Comparison of ENCODE assay signal across 1 cellular context in the genomic region with DNA sequence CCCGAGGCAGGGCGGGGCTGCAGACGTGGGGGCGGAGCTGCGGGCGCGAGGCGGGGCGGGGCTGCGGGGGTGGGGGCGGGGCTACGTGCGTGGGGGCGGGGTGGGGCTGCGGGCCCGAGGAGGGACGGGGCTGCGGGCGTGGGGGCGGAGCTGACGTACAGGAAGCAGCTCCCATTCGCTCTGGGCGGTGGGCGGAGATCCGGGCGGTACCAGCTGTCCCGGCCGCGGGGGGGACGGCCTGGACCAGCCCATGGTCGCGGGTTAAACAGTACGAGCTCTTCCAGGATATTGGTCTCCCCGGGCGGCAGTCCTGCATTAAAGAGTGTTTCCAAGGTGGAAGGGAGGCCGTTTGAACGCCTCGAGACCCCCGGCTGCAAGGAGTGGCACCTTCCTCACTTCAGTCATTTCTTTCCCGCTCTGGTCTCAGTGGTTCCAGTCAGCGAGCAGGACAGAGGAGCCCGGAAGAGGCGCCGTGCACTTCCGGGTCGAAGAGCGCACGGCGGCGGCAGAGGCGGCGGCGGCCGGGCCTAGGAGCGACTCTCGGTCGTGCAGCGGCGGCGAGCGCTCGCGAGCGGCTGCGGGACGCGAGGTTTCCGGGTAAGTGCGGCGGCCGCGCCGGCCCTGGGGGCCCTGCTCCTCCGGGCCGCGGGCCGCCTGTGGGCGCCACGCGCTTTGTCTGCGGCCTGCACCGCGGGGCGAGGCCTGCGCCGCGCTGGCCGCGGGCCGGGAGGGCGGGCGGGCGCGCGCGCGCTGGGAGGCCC.
TF ChIP-seq lines count a peak whose summit lies in the region.

TSS of gene PHRF1 (plus strand) at position 475 of the 761 bp plus-strand sequence. CDS start 5,043 bp downstream, outside the sequence.

TF ChIP-seq in GM23338, 12 proteins besides CTCF, POLR2A, EP300 and RAD21:
- TF ChIP-seq JUNB (IDR thresholded peaks at IDR 0.05; ENCODE audit: unreplicated experiment) (no peak), POLR2AphosphoS5 (IDR thresholded peaks at IDR 0.05; ENCODE audit: low read depth) (peak; percentile 58), CREB1 (CRISPR knock-in tag; IDR thresholded peaks at IDR 0.05; ENCODE audit: low read depth) (peak; percentile 27), ZNF114 (CRISPR knock-in tag; IDR thresholded peaks at IDR 0.05) (no peak), ETS1 (IDR thresholded peaks at IDR 0.05) (peak; percentile 54; the same call in 1 of the 2 replicates)
